ENCODE assay signal across 1 cellular context in the genomic region with DNA sequence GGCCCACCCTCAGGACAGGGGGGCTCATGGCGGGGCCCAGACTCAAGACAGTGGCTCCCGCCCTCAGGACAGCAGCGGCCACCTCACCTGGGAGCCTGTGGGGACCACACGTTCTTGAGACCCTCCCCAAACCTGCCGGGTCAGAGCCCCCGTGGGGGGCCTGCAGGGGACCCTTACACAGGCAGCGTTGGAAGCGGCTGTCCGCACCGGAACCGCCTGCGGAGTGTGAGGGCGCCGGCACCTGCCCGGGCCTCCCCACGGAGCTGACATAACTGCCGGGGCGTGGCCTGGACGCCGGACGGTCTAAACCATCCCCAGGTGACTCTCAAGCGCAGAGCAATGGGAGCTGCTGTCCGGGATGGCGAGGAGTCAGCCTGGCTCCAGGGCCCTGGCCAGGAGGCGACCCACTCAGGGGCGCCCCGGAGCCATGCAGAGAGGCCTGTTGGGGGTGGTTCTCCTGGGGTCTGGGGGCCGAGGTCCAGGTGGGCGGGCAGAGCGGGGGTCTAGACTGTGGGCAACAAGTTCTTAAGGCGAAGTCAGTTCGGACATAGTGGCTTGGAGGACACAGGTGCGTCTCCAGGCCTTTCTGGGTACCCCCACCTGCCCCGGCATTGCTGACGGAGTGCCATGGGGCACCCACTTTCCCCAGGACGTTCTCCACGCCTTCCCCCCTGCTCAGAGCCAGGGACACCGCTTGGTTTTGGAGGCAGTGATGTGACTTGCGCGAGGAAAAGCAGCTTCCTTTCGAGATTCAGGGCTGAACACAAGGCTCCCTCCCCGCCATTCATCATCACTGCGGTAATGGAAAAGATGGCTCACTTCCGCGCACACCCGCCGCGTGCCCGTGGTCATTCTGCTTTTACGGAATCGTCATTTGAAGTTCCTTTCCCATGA.
A peak's percentile ranks its signal among the peaks of the same experiment; 100 is the strongest.
TF ChIP-seq lines count a peak whose summit lies in the region.

No MANE protein-coding gene starts in this region.

TF ChIP-seq in SK-N-SH, 30 proteins besides CTCF, POLR2A, EP300 and RAD21 (continued from another document):
- TF ChIP-seq GATA2 (CRISPR knock-in tag; IDR thresholded peaks at IDR 0.05) (0 out of 2 replicates have a peak, but pooled peaks have one; percentile 18), MEF2A (IDR thresholded peaks at IDR 0.05; ENCODE audit: borderline replicate concordance, low read depth) (no peak)
